In genomic region chr19:47430041-47430802, GRCh38 we compare ENCODE assay signal across 9 cellular contexts. TPM values are rescaled to one million over a fixed set of nuclear protein-coding genes. Genes with fewer than 3 reads are reported as not detected.
DNase-seq lines count a peak whose midpoint lies in the region; ATAC-seq and TF ChIP-seq lines count a peak whose summit lies in the region.
"Had no signal": no experiment of that assay in that cellular context is flagged by ENCODE, and none has a peak within 500 bp of the region (broad histone marks: within the 10 kb centered on the region; RNA-seq: fewer than 3 reads in every experiment).

No MANE protein-coding gene starts in this region.

- H3K4me1 Mint-ChIP-seq in activated CD4-positive, alpha-beta memory T cell treated with anti-CD3 and anti-CD28 coated beads, Interleukin-2, amount 10 ng/mL, durations not matched to agents 7 days and 5 days: peaks cover 45% of the 10 kb centered on the region

- H3K36me3 ChIP-seq in skeletal muscle satellite cell (ENCODE audit: insufficient read depth, low read length): no peaks in the 10 kb centered on the region

- CTCF ChIA-PET in activated CD4-positive, alpha-beta memory T cell treated with anti-CD3 and anti-CD28 coated beads, Interleukin-2, amount 10 ng/mL, durations not matched to agents 7 days and 5 days (lab: Charles Lee): interaction anchor here (0.6 to 3.1 kb wide), 4 partner anchors 16 to 680 kb away, joined by 3 to 21 read pairs (median 4); partner anchors contain the start of gene KPTN

- H3K9me3 ChIP-seq in right cardiac atrium (ENCODE audit: control insufficient read depth, low read length) (no peaks in the 10 kb centered on the region), skeletal muscle satellite cell (replicated peaks; ENCODE audit: low read length) (no peaks in the 10 kb centered on the region)

- DNase-seq in GM12865 (ENCODE audit: low read depth) (peak; percentile 38), right cardiac atrium (peak in 2 of 3 donors; percentile 64 to 72), occipital lobe (lab: John Stamatoyannopoulos, UW) (no peak), NCI-H82 treated with DMSO at 0.1 percent for 48 hours (lab: John Stamatoyannopoulos, UW; ENCODE audit: unreplicated experiment) (no peak), inferior parietal cortex (ENCODE audit: extremely low spot score) (no peak)
- DNase-seq in activated CD4-positive, alpha-beta memory T cell treated with anti-CD3 and anti-CD28 coated beads, Interleukin-2, amount 10 ng/mL, durations not matched to agents 7 days and 5 days: peak; percentile 60

- peak overlapping the region; percentile 24 for H3K9ac ChIP-seq in skeletal muscle satellite cell (ENCODE audit: low read depth, low read length)

- WGBS in right cardiac atrium: 6% methylated on average over 69 of the region's 69 CpGs

- H3K36me3 Mint-ChIP-seq in activated CD4-positive, alpha-beta memory T cell treated with anti-CD3 and anti-CD28 coated beads, Interleukin-2, amount 10 ng/mL, durations not matched to agents 7 days and 5 days (ENCODE audit: low read depth): no peaks in the 10 kb centered on the region

- POLR2A ChIA-PET in activated CD4-positive, alpha-beta memory T cell treated with anti-CD3 and anti-CD28 coated beads, Interleukin-2, amount 10 ng/mL, durations not matched to agents 7 days and 5 days (lab: Charles Lee): interaction anchor here (0.9 to 1.3 kb wide), 2 partner anchors 9 to 85 kb away, joined by 3 read pairs; partner anchors contain the start of gene NAPA

- intact Hi-C loops in right cardiac atrium (cut with DNase I): loop anchor here in 2 of 4 donors (10.0 kb wide), 1 partner anchor 85 kb away; the partner anchor contains the start of gene NAPA (in 2 of the 2)

- no peaks in the 10 kb centered on the region for H3K4me1 ChIP-seq in right cardiac atrium (ENCODE audit: control insufficient read depth, insufficient read depth, low read length)
- peaks cover 23% of the 10 kb centered on the region for H3K4me1 ChIP-seq in skeletal muscle satellite cell (ENCODE audit: control insufficient read depth, insufficient read depth, low read length)

- ATAC-seq in right cardiac atrium (peak; percentile 17 to 29), HG02610 (IDR thresholded peaks at IDR 0.05; ENCODE audit: unreplicated experiment) (no peak)

- no peaks in the 10 kb centered on the region for H3K27me3 ChIP-seq in right cardiac atrium (ENCODE audit: control insufficient read depth, insufficient read depth)
- peaks cover 9% of the 10 kb centered on the region for H3K27me3 ChIP-seq in skeletal muscle satellite cell (ENCODE audit: control insufficient read depth, insufficient read depth, low read length)

- TF ChIP-seq CTCF in GM12865 (IDR thresholded peaks at IDR 0.05; ENCODE audit: insufficient read depth, low read depth, low read length, missing control alignments): no peak

- H3K4me3 Mint-ChIP-seq in activated CD4-positive, alpha-beta memory T cell treated with anti-CD3 and anti-CD28 coated beads, Interleukin-2, amount 10 ng/mL, durations not matched to agents 7 days and 5 days: peak overlapping the region; percentile 58

- no peak overlapping the region for H3K4me3 ChIP-seq in GM12865 (ENCODE audit: low read depth, low read length)
- no peak overlapping the region for H3K4me3 ChIP-seq in right cardiac atrium (ENCODE audit: low read length)
- H3K4me3 ChIP-seq in skeletal muscle satellite cell (ENCODE audit: low read length): peak overlapping the region; percentile 48

- H3K27me3 Mint-ChIP-seq in activated CD4-positive, alpha-beta memory T cell treated with anti-CD3 and anti-CD28 coated beads, Interleukin-2, amount 10 ng/mL, durations not matched to agents 7 days and 5 days: peaks cover 18% of the 10 kb centered on the region

- H3K27ac ChIP-seq in right cardiac atrium (ENCODE audit: low read length): no peak overlapping the region

- peak overlapping the region; percentile 78 for H3K4me2 ChIP-seq in skeletal muscle satellite cell (ENCODE audit: low read length)

- no peaks in the 10 kb centered on the region for H3K9me3 Mint-ChIP-seq in activated CD4-positive, alpha-beta memory T cell treated with anti-CD3 and anti-CD28 coated beads, Interleukin-2, amount 10 ng/mL, durations not matched to agents 7 days and 5 days

- H3K27ac Mint-ChIP-seq in activated CD4-positive, alpha-beta memory T cell treated with anti-CD3 and anti-CD28 coated beads, Interleukin-2, amount 10 ng/mL, durations not matched to agents 7 days and 5 days: no peak overlapping the region

RNA-seq across cellular contexts. Expression of gene MEIS3, which starts 10.9 kb away (rescaled TPM):
- under 1 TPM in 1 of 2 experiments, not detected in 1; 0.18 TPM for total RNA-seq in activated CD4-positive, alpha-beta memory T cell treated with anti-CD3 and anti-CD28 coated beads, Interleukin-2, amount 10 ng/mL, durations not matched to agents 7 days and 5 days
- total RNA-seq in right cardiac atrium (1 to 10 TPM; 2.6 to 9.8 (median 6.1) TPM), occipital lobe (74.6 TPM)
- 4.1 TPM for polyA plus RNA-seq in right cardiac atrium
- 39.0 and 40.8 TPM in 2 replicates for total RNA-seq in skeletal muscle satellite cell (2012; rRNA removed)

RNA-seq across cellular contexts. Expression of gene SLC8A2, which starts 41.5 kb away (rescaled TPM):
- total RNA-seq in activated CD4-positive, alpha-beta memory T cell treated with anti-CD3 and anti-CD28 coated beads, Interleukin-2, amount 10 ng/mL, durations not matched to agents 7 days and 5 days: not detected
- total RNA-seq in right cardiac atrium (under 1 TPM in 2 of 4 donors, not detected in 2; 0.09 to 0.26 TPM), occipital lobe (40.1 TPM)
- polyA plus RNA-seq in right cardiac atrium: 0.36 TPM
- total RNA-seq in skeletal muscle satellite cell (2012; rRNA removed): under 0.01 TPM in 1 of 2 replicates, not detected in the other
- total RNA-seq: glomerular endothelial cell had no signal

RNA-seq across cellular contexts. Expression of gene KPTN, which starts 53.8 kb away (rescaled TPM):
- total RNA-seq in activated CD4-positive, alpha-beta memory T cell treated with anti-CD3 and anti-CD28 coated beads, Interleukin-2, amount 10 ng/mL, durations not matched to agents 7 days and 5 days: 1 to 10 TPM; 6.6 to 7.7 TPM
- total RNA-seq in right cardiac atrium (1 to 10 TPM; 6.4 to 9.4 (median 7.8) TPM), occipital lobe (4.2 TPM)
- 9.9 TPM for polyA plus RNA-seq in right cardiac atrium
- 3.0 and 3.1 TPM in 2 replicates for total RNA-seq in skeletal muscle satellite cell (2012; rRNA removed)

Comparison
In these comparisons a context has a peak if more than half of its experiments do, and no peak if none do; other contexts are left out.
1. DNase-seq: peak in GM12865 (single experiment), activated CD4-positive, alpha-beta memory T cell treated with anti-CD3 and anti-CD28 coated beads, Interleukin-2, amount 10 ng/mL, durations not matched to agents 7 days and 5 days (single experiment) and right cardiac atrium (2 of 3); none in occipital lobe (single experiment), NCI-H82 treated with DMSO at 0.1 percent for 48 hours (single experiment) and inferior parietal cortex (single experiment).
2. RNA of gene SLC8A2, which starts 41.5 kb away (total RNA-seq): 40.1 TPM in occipital lobe (single experiment); 0.09 to 0.26 TPM in right cardiac atrium and not detected in activated CD4-positive, alpha-beta memory T cell treated with anti-CD3 and anti-CD28 coated beads, Interleukin-2, amount 10 ng/mL, durations not matched to agents 7 days and 5 days; every median in the first group is over 10 times any median in the second.